Comparison of ENCODE assay signal across 1 cellular context in genomic region chr14:77376380-77376770, GRCh38.
TF ChIP-seq lines count a peak whose summit lies in the region.

No MANE protein-coding gene starts in this region.

TF ChIP-seq in neural cell, 6 proteins besides CTCF, POLR2A, EP300 and RAD21 (continued from another document):
- TF ChIP-seq TAF1 (IDR thresholded peaks at IDR 0.05; ENCODE audit: low read depth) = no peak
- no peak for TF ChIP-seq POLR2AphosphoS5 (IDR thresholded peaks at IDR 0.05)
- TF ChIP-seq MXI1 (conservative IDR thresholded peaks at IDR 0.05; ENCODE audit: poor library complexity, severe bottlenecking) = no peak
- no peak for TF ChIP-seq SMC3 (conservative IDR thresholded peaks at IDR 0.05; ENCODE audit: poor library complexity)
- no peak for TF ChIP-seq EZH2 (IDR thresholded peaks at IDR 0.05; ENCODE audit: borderline replicate concordance, insufficient read depth, low read length, poor library complexity, severe bottlenecking)
